In the genomic region with DNA sequence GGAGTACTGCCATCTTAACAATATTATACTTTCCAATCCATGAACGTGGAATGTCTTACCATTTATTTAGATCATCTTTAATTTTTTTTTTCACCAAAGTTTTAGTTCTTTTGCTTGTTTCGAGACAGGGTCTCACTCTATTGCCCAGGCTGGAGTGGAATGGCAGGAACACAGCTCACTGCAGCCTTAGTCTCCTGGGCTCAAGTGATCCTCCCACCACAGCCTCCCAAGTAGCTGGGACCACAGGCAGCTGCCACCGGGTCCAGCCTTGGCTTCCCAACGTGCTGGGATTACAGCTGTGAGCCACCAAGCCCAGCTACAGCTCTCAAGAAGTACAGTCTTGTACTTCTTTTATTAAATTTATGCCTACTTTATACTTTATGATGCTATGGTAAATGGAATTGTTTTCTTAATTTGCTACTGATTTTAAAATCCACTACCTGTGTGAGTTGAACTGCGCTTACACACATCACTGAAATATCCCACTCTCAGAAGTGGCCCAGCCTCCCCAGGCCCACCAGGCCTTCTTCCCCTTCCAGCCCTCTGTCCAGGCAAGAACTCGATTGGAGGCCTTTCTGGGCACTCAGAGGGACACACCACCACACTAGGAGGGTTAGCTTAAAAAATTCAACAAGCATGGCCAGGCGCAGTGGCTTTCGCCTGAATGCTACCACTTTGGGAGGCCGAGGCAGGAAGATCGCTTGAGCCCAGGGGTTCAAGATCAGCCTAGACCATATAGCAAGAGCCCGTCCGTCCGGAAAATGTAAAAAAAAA, we compare ENCODE assay signal across 8 cellular contexts. TPM values are rescaled to one million over a fixed set of nuclear protein-coding genes. Genes with fewer than 3 reads are reported as not detected.
A peak's percentile ranks its signal among the peaks of the same experiment; 100 is the strongest.
DNase-seq lines count a peak whose midpoint lies in the region; ATAC-seq, FAIRE-seq and TF ChIP-seq lines count a peak whose summit lies in the region.

No MANE protein-coding gene starts in this region.

- ATAC-seq in HCT116 (no peak), right cardiac atrium (no peak)

- peak overlapping the region; percentile 97 for H3K9ac ChIP-seq in HCT116 (ENCODE audit: low read length)

- no peak overlapping the region for H2AFZ ChIP-seq in HCT116 (ENCODE audit: low read depth, low read length, poor library complexity, severe bottlenecking)

- H3K27me3 ChIP-seq in HCT116 (ENCODE audit: insufficient read depth, low read length) (no peaks in the 10 kb centered on the region), WERI-Rb-1 (ENCODE audit: insufficient read depth, low read depth, severe bottlenecking) (no peaks in the 10 kb centered on the region), right cardiac atrium (ENCODE audit: control insufficient read depth, insufficient read depth) (no peaks in the 10 kb centered on the region), small intestine (ENCODE audit: control insufficient read depth in 2 of 2, insufficient read depth in 2 of 2, low read length in 2 of 2) (no peaks in the 10 kb centered on the region)

- intact Hi-C loops in HCT116 (cut with micrococcal nuclease), result loop anchor here (5.0 kb wide), 2 partner anchors 67 to 267 kb away; no protein-coding TSS in a partner anchor
- intact Hi-C loops in right cardiac atrium (cut with DNase I), result no loop called here

- H3K36me3 ChIP-seq in HCT116 (ENCODE audit: control insufficient read depth in 1 of 2, insufficient read depth in 2 of 2, low read length in 2 of 2) (no peaks in the 10 kb centered on the region), WERI-Rb-1 (peaks cover 12% of the 10 kb centered on the region), small intestine (ENCODE audit: control insufficient read depth in 2 of 2, insufficient read depth in 2 of 2, low read length in 2 of 2) (no peaks in the 10 kb centered on the region)

- H3K9me3 ChIP-seq in HCT116 (ENCODE audit: control insufficient read depth in 1 of 2, insufficient read depth in 1 of 2, low read depth in 1 of 2, low read length in 2 of 2), result no peaks in the 10 kb centered on the region
- no peaks in the 10 kb centered on the region for H3K9me3 ChIP-seq in WERI-Rb-1 (ENCODE audit: severe bottlenecking)
- no peaks in the 10 kb centered on the region for H3K9me3 ChIP-seq in right cardiac atrium (ENCODE audit: control insufficient read depth, low read length)
- no peaks in the 10 kb centered on the region for H3K9me3 ChIP-seq in small intestine (ENCODE audit: control insufficient read depth, low read depth)

- peaks cover 54% of the 10 kb centered on the region for H3K79me2 ChIP-seq in HCT116 (ENCODE audit: insufficient read depth, low read length)

- no peak for TF ChIP-seq POLR2A in HCT116 (IDR thresholded peaks at IDR 0.05; ENCODE audit: borderline replicate concordance, extremely low read depth, insufficient read depth, insufficient read length)

- RAD21 ChIA-PET in HCT116 (lab: Charles Lee; ENCODE audit: low non-redundant PET in 1 of 2, low total read pairs in 2 of 2, uncharacterized antibody in 2 of 2, unreplicated experiment in 2 of 2), result interaction anchor here in 1 of 2 experiments (0.7 kb wide), 1 partner anchor 46 kb away, joined by 3 read pairs; no protein-coding TSS in a partner anchor

- DNase-seq in HCT116 (ENCODE audit: low read depth, low spot score) (no peak), WERI-Rb-1 (no peak), right cardiac atrium (peak in 1 of 3 donors; percentile 51), small intestine (no peak), activated gamma-delta T cell (lab: John Stamatoyannopoulos, UW) (no peak), D341Med (ENCODE audit: low spot score) (no peak), DMS153 (lab: John Stamatoyannopoulos, UW) (no peak), NCI-H2107 (lab: John Stamatoyannopoulos, UW) (no peak)

- H3K4me2 ChIP-seq in HCT116 (ENCODE audit: low read length), result peak overlapping the region; percentile 95

- H4K20me1 ChIP-seq in HCT116 (ENCODE audit: insufficient read depth), result no peaks in the 10 kb centered on the region

- BruUV-seq in HCT116 (replicated peaks; lab: Mats Ljungman, UMichigan), result no TSS peak

- CTCF ChIA-PET in HCT116 (lab: Charles Lee), result interaction anchor here (0.6 to 1.1 kb wide), 2 partner anchors 45 to 63 kb away, joined by 3 read pairs; no protein-coding TSS in a partner anchor

- no peaks in the 10 kb centered on the region for H3K9me2 ChIP-seq in HCT116 (ENCODE audit: insufficient read depth)

- H3K4me1 ChIP-seq in HCT116 (ENCODE audit: control insufficient read depth in 1 of 2, insufficient read depth in 2 of 2, low read length in 2 of 2) (peaks cover 46 to 66% of the 10 kb centered on the region in 2 experiments), right cardiac atrium (ENCODE audit: control insufficient read depth, insufficient read depth, low read length) (peaks cover 7% of the 10 kb centered on the region), small intestine (ENCODE audit: control insufficient read depth in 2 of 2, insufficient read depth in 1 of 2, low read depth in 1 of 2, low read length in 1 of 2) (peaks cover 0 to 10% of the 10 kb centered on the region in 2 donors)

- FAIRE-seq in small intestine (lab: Jason Lieb, UNC), result no peak

- 38% methylated on average over 13 of the region's 13 CpGs for WGBS in right cardiac atrium
- WGBS in small intestine, 3 donors, result 33 to 35% (median 35%) methylated on average over 13 of the region's 13 CpGs

- H3K27ac ChIP-seq in HCT116 (ENCODE audit: low read depth, low read length) (peak overlapping the region; percentile 100), WERI-Rb-1 (peak overlapping the region; percentile 98), right cardiac atrium (ENCODE audit: low read length) (peak overlapping the region; percentile 56), small intestine (ENCODE audit: low read depth in 1 of 2, low read length in 1 of 2) (peak overlapping the region in 1 of 2 donors; percentile 48)

- TF ChIP-seq RAD21 in HCT116 (IDR thresholded peaks at IDR 0.05; ENCODE audit: low read depth), result no peak

- H3K4me3 ChIP-seq in HCT116 (replicated peaks in 1 of 2; ENCODE audit: low read depth in 1 of 2, low read length in 2 of 2), result peak overlapping the region; percentile 87 to 99
- H3K4me3 ChIP-seq in WERI-Rb-1 (ENCODE audit: low read depth, low read length), result peak overlapping the region; percentile 88
- peak overlapping the region; percentile 77 for H3K4me3 ChIP-seq in right cardiac atrium (ENCODE audit: low read length)
- peak overlapping the region; percentile 80 to 89 for H3K4me3 ChIP-seq in small intestine (ENCODE audit: low read depth in 1 of 2, low read length in 2 of 2)

- TF ChIP-seq CTCF in HCT116 (IDR thresholded peaks at IDR 0.05 in 2 of 3, conservative IDR thresholded peaks at IDR 0.05 in 1 of 3; ENCODE audit: borderline replicate concordance in 1 of 3, insufficient read depth in 1 of 3, low read depth in 2 of 3, low read length in 2 of 3), result no peak
- TF ChIP-seq CTCF in WERI-Rb-1 (IDR thresholded peaks at IDR 0.05; ENCODE audit: low read depth, low read length), result no peak

- POLR2A ChIA-PET in HCT116 (lab: Charles Lee), result interaction anchor here (0.7 to 1.8 kb wide), 3 partner anchors 28 to 256 kb away, joined by 3 read pairs; no protein-coding TSS in a partner anchor

TF ChIP-seq in HCT116, 20 proteins besides CTCF, POLR2A, EP300 and RAD21 (continues in another document):
- TF ChIP-seq EZH2phosphoT487 (IDR thresholded peaks at IDR 0.05; ENCODE audit: borderline replicate concordance) (no peak), EGR1 (IDR thresholded peaks at IDR 0.05; ENCODE audit: low read depth) (no peak), ZFX (IDR thresholded peaks at IDR 0.05) (no peak; the same call in 1 of the 2 replicates), ELF1 (IDR thresholded peaks at IDR 0.05; ENCODE audit: borderline replicate concordance, low read depth) (no peak), EZH2 (IDR thresholded peaks at IDR 0.05) (no peak), FOSL1 (IDR thresholded peaks at IDR 0.05; ENCODE audit: low read depth) (no peak)
- TF ChIP-seq, protein P1, sequence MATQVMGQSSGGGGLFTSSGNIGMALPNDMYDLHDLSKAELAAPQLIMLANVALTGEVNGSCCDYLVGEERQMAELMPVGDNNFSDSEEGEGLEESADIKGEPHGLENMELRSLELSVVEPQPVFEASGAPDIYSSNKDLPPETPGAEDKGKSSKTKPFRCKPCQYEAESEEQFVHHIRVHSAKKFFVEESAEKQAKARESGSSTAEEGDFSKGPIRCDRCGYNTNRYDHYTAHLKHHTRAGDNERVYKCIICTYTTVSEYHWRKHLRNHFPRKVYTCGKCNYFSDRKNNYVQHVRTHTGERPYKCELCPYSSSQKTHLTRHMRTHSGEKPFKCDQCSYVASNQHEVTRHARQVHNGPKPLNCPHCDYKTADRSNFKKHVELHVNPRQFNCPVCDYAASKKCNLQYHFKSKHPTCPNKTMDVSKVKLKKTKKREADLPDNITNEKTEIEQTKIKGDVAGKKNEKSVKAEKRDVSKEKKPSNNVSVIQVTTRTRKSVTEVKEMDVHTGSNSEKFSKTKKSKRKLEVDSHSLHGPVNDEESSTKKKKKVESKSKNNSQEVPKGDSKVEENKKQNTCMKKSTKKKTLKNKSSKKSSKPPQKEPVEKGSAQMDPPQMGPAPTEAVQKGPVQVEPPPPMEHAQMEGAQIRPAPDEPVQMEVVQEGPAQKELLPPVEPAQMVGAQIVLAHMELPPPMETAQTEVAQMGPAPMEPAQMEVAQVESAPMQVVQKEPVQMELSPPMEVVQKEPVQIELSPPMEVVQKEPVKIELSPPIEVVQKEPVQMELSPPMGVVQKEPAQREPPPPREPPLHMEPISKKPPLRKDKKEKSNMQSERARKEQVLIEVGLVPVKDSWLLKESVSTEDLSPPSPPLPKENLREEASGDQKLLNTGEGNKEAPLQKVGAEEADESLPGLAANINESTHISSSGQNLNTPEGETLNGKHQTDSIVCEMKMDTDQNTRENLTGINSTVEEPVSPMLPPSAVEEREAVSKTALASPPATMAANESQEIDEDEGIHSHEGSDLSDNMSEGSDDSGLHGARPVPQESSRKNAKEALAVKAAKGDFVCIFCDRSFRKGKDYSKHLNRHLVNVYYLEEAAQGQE (IDR thresholded peaks at IDR 0.05; ENCODE audit: low read depth), result no peak

RNA-seq across cellular contexts. Expression of a gene that starts 1.0 kb away (rescaled TPM):
- total RNA-seq in HCT116 (2021; ENCODE audit: unreplicated experiment) (68.5 TPM), right cardiac atrium (10 to 100 TPM; 28.1 to 32.3 (median 30.1) TPM)
- 43.1 and 53.5 TPM in 2 replicates for polyA plus RNA-seq in HCT116 (2012)
- polyA plus RNA-seq in right cardiac atrium (33.4 TPM), small intestine (100 to 1,000 TPM in 2 of 3 donors, 10 to 100 TPM in 1; 99.0 to 116 (median 111) TPM)

RNA-seq across cellular contexts. Expression of a gene that starts 40.1 kb away (rescaled TPM):
- total RNA-seq in HCT116 (2021; ENCODE audit: unreplicated experiment) (22.5 TPM), right cardiac atrium (10 to 100 TPM; 28.2 to 63.6 (median 42.9) TPM)
- 24.3 and 24.5 TPM in 2 replicates for polyA plus RNA-seq in HCT116 (2012)
- polyA plus RNA-seq in right cardiac atrium (36.8 TPM), small intestine (1 to 10 TPM in 2 of 3 donors, under 1 TPM in 1; 0.22 to 5.5 (median 1.1) TPM)

RNA-seq across cellular contexts. Expression of a gene that starts 45.0 kb away (rescaled TPM):
- total RNA-seq in HCT116 (2021; ENCODE audit: unreplicated experiment) (86.0 TPM), right cardiac atrium (10 to 100 TPM; 25.1 to 36.3 (median 35.1) TPM)
- polyA plus RNA-seq in HCT116 (2012), result 64.8 and 67.6 TPM in 2 replicates
- polyA plus RNA-seq in right cardiac atrium (19.0 TPM), small intestine (10 to 100 TPM; 21.0 to 39.5 (median 23.8) TPM)

RNA-seq across cellular contexts. Expression of a gene that starts 49.7 kb away (rescaled TPM):
- total RNA-seq in HCT116 (2021; ENCODE audit: unreplicated experiment), result not detected
- not detected in 2 replicates for polyA plus RNA-seq in HCT116 (2012)
- under 1 TPM in 2 of 4 donors, not detected in 2; 0.29 to 0.45 TPM for total RNA-seq in right cardiac atrium
- 0.63 TPM for polyA plus RNA-seq in right cardiac atrium
- polyA plus RNA-seq in small intestine, result not detected
